In genomic region chr1:156098782-156099181, GRCh38 we compare ENCODE assay signal across 1 cellular context.
TF ChIP-seq lines count a peak whose summit lies in the region.

No MANE protein-coding gene starts in this region.

TF ChIP-seq in HEK293, 187 proteins besides CTCF, POLR2A, EP300 and RAD21 (continued from another document):
- TF ChIP-seq ZNF148 (tag by site-specific recombination; IDR thresholded peaks at IDR 0.05; ENCODE audit: borderline replicate concordance) (no peak), ZNF501 (tag by site-specific recombination; IDR thresholded peaks at IDR 0.05) (no peak), ZBTB21 (tag by site-specific recombination; IDR thresholded peaks at IDR 0.05) (no peak), YY1 (tag by site-specific recombination; IDR thresholded peaks at IDR 0.05) (no peak), ZBTB20 (tag by site-specific recombination; IDR thresholded peaks at IDR 0.05) (no peak), IKZF3 (tag by site-specific recombination; IDR thresholded peaks at IDR 0.05) (no peak), ZNF747 (tag by site-specific recombination; IDR thresholded peaks at IDR 0.05) (no peak), GLIS1 (tag by site-specific recombination; IDR thresholded peaks at IDR 0.05) (peak; percentile 76), ZNF670 (tag by site-specific recombination; IDR thresholded peaks at IDR 0.05; ENCODE audit: low read depth) (no peak), ZBTB8A (tag by site-specific recombination; IDR thresholded peaks at IDR 0.05) (no peak), ZNF112 (tag by site-specific recombination; IDR thresholded peaks at IDR 0.05) (no peak), ZNF23 (tag by site-specific recombination; IDR thresholded peaks at IDR 0.05; ENCODE audit: borderline replicate concordance) (no peak), ZSCAN30 (tag by site-specific recombination; IDR thresholded peaks at IDR 0.05) (no peak), GLIS2 (tag by site-specific recombination; IDR thresholded peaks at IDR 0.05) (0 out of 2 replicates have a peak, but pooled peaks have one; percentile 16), MZF1 (tag by site-specific recombination; IDR thresholded peaks at IDR 0.05; ENCODE audit: borderline replicate concordance) (no peak)
